Comparison of ENCODE assay signal across 12 cellular contexts in the genomic region with DNA sequence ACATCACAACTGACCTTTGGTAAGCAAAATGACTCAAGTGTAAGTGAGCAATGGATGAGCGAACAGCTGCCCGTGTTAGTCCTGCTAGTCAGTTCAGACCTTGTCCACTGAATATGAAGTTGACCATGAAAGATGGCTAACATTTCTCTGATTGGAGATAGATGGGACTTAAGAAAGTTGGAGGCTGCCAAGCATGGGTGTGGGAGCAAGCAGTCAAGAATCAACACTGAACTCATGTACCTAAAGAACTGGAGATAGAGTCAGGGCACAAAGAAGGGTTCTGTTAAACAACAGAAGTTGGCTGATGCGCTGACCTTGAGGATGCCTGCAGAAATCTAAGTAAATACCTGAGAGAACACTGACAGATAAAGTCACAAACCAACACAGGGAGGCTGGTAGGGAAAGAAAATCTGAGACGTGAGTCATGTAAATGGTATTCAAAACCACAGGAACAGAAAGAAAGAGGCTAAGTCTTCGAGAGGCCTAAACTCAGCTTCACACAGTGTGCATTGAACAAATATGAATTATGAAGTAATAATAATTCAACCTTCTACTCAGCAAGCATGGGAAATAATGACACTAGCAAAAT. TPM values are rescaled to one million over a fixed set of nuclear protein-coding genes. Genes with fewer than 3 reads are reported as not detected.
DNase-seq lines count a peak whose midpoint lies in the region; ATAC-seq and TF ChIP-seq lines count a peak whose summit lies in the region.
"Had no signal": no experiment of that assay in that cellular context is flagged by ENCODE, and none has a peak within 500 bp of the region (broad histone marks: within the 10 kb centered on the region; RNA-seq: fewer than 3 reads in every experiment).

No MANE protein-coding gene starts in this region.

- no peaks in the 10 kb centered on the region for H3K27me3 ChIP-seq in SJCRH30

- H3K36me3 ChIP-seq in SJCRH30: 0 out of 2 replicates have a peak, but pooled peaks cover 2% of the 10 kb centered on the region

- no peak overlapping the region for H3K27ac Mint-ChIP-seq in natural killer cell
- H3K27ac Mint-ChIP-seq: activated naive CD8-positive, alpha-beta T cell treated with anti-CD3 and anti-CD28 coated beads, Interleukin-2, amount 10 ng/mL, durations not matched to agents 7 days and 5 days had no signal

- H3K4me3 Mint-ChIP-seq in natural killer cell: no peak overlapping the region
- H3K4me3 Mint-ChIP-seq: activated naive CD8-positive, alpha-beta T cell treated with anti-CD3 and anti-CD28 coated beads, Interleukin-2, amount 10 ng/mL, durations not matched to agents 7 days and 5 days; H9 had no signal

- no peaks in the 10 kb centered on the region for H3K9me3 Mint-ChIP-seq in natural killer cell
- H3K9me3 Mint-ChIP-seq: activated naive CD8-positive, alpha-beta T cell treated with anti-CD3 and anti-CD28 coated beads, Interleukin-2, amount 10 ng/mL, durations not matched to agents 7 days and 5 days; H9 had no signal

- H3K36me3 Mint-ChIP-seq in natural killer cell: no peaks in the 10 kb centered on the region

- peak; percentile 50 for ATAC-seq in sciatic nerve
- ATAC-seq in natural killer cell: no peak

- peak; percentile 72 for DNase-seq in GM04503 (ENCODE audit: low read depth)
- peak; percentile 38 to 70 for DNase-seq in SJCRH30
- peak; percentile 92 for DNase-seq in fibroblast of pulmonary artery (ENCODE audit: low read depth)
- DNase-seq in sciatic nerve (ENCODE audit: low spot score): no peak
- DNase-seq in COLO668 (lab: John Stamatoyannopoulos, UW; ENCODE audit: unreplicated experiment): no peak
- DNase-seq in NCI-H1417 (lab: John Stamatoyannopoulos, UW): no peak
- no peak for DNase-seq in natural killer cell
- DNase-seq in GDM1 (lab: John Stamatoyannopoulos, UW): no peak
- DNase-seq: activated naive CD8-positive, alpha-beta T cell treated with anti-CD3 and anti-CD28 coated beads, Interleukin-2, amount 10 ng/mL, durations not matched to agents 7 days and 5 days; H9; stimulated activated CD4-positive, alpha-beta T cell treated with anti-CD3 and anti-CD28 coated beads, Interleukin-4, amount 100 ng/mL, for 1 hour; T-helper 9 cell had no signal

- peaks cover 14% of the 10 kb centered on the region for H3K4me1 ChIP-seq in SJCRH30

- peaks cover 0 to 4% of the 10 kb centered on the region in 2 donors for H3K4me1 Mint-ChIP-seq in natural killer cell
- H3K4me1 Mint-ChIP-seq: H9 had no signal

- H3K4me3 ChIP-seq in SJCRH30 (no peak overlapping the region), fibroblast of pulmonary artery (replicated peaks; ENCODE audit: low read depth, low read length) (no peak overlapping the region)

- TF ChIP-seq CTCF in fibroblast of pulmonary artery (IDR thresholded peaks at IDR 0.05; ENCODE audit: low read length, missing control alignments) (no peak), natural killer cell (IDR thresholded peaks at IDR 0.05) (no peak)

- no peaks in the 10 kb centered on the region for H3K9me3 ChIP-seq in SJCRH30 (replicated peaks)

- peak overlapping the region; percentile 72 for H3K27ac ChIP-seq in SJCRH30

- no peaks in the 10 kb centered on the region for H3K27me3 Mint-ChIP-seq in natural killer cell (ENCODE audit: low read depth in 2 of 2)
- H3K27me3 Mint-ChIP-seq: activated naive CD8-positive, alpha-beta T cell treated with anti-CD3 and anti-CD28 coated beads, Interleukin-2, amount 10 ng/mL, durations not matched to agents 7 days and 5 days had no signal

- intact Hi-C loops in sciatic nerve (cut with DNase I) (no loop called here), natural killer cell (cut with micrococcal nuclease) (no loop called here)

RNA-seq across cellular contexts. Expression of a gene that starts 30.7 kb away (rescaled TPM):
- 0.28 and 0.77 TPM in 2 replicates for total RNA-seq in SJCRH30 (2014; rRNA removed; shearing (Covaris generic))
- total RNA-seq in sciatic nerve (53.7 TPM), natural killer cell (10 to 100 TPM in 2 of 3 donors, 1 to 10 TPM in 1; 1.6 to 33.9 (median 10.9) TPM)

RNA-seq across cellular contexts. Expression of a gene that starts 48.4 kb away (rescaled TPM):
- 46.1 and 53.4 TPM in 2 replicates for total RNA-seq in SJCRH30 (2014; rRNA removed; shearing (Covaris generic))
- total RNA-seq in sciatic nerve (41.8 TPM), natural killer cell (10 to 100 TPM; 28.4 to 38.2 (median 36.8) TPM)

Comparison
In these comparisons a context has a peak if more than half of its experiments do, and no peak if none do; other contexts are left out.
1. DNase-seq: peak in GM04503 (single experiment), SJCRH30 (2 of 2) and fibroblast of pulmonary artery (single experiment); none in sciatic nerve (single experiment), COLO668 (single experiment), NCI-H1417 (0 of 3), natural killer cell (single experiment) and GDM1 (single experiment).